17 cellular contexts compared by ENCODE assay signal in the genomic region with DNA sequence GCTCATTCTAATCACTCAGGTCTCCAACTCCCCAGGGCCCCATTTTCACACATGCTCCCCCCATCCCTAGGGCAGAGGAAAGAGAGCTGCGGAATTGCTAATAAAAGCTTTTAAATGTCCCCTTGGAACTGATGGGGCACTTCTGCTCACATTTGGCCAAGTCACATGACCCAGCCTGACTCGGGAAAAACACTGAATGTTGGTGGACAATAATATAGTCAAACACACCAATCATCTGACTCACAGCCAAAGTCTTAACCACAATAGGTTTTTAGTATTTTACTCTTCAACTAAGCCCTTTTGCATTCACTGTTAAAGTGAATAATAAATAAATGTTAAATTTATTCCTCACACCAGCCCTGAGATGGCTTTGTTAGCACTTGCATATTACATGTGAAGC. TPM values are rescaled to one million over a fixed set of nuclear protein-coding genes. Genes with fewer than 3 reads are reported as not detected.
DNase-seq lines count a peak whose midpoint lies in the region; ATAC-seq and TF ChIP-seq lines count a peak whose summit lies in the region.
"Had no signal": no experiment of that assay in that cellular context is flagged by ENCODE, and none has a peak within 500 bp of the region (broad histone marks: within the 10 kb centered on the region; RNA-seq: fewer than 3 reads in every experiment).

No MANE protein-coding gene starts in this region.

- ATAC-seq in activated naive CD8-positive, alpha-beta T cell treated with anti-CD3 and anti-CD28 coated beads, Interleukin-2, amount 50 U/mL, for 24 hours, result no peak
- ATAC-seq in WTC11, result no peak
- ATAC-seq in sciatic nerve, result no peak
- ATAC-seq in HG03520 (IDR thresholded peaks at IDR 0.05; ENCODE audit: unreplicated experiment), result no peak
- ATAC-seq: HCT116, lower lobe of right lung had no signal

- no peaks in the 10 kb centered on the region for H3K9me3 Mint-ChIP-seq in activated naive CD8-positive, alpha-beta T cell (ENCODE audit: low read depth)
- H3K9me3 Mint-ChIP-seq in activated naive CD8-positive, alpha-beta T cell treated with anti-CD3 and anti-CD28 coated beads, Interleukin-2, amount 50 U/mL, for 24 hours, result no peaks in the 10 kb centered on the region
- H3K9me3 Mint-ChIP-seq in WTC11 (no peaks in the 10 kb centered on the region), mesothelial cell of epicardium (no peaks in the 10 kb centered on the region)
- H3K9me3 Mint-ChIP-seq: activated CD4-positive, alpha-beta memory T cell treated with anti-CD3 and anti-CD28 coated beads for 36 hours had no signal

- H3K27me3 Mint-ChIP-seq in activated naive CD8-positive, alpha-beta T cell, result peaks cover 27% of the 10 kb centered on the region
- peaks cover 44% of the 10 kb centered on the region for H3K27me3 Mint-ChIP-seq in activated naive CD8-positive, alpha-beta T cell treated with anti-CD3 and anti-CD28 coated beads, Interleukin-2, amount 50 U/mL, for 24 hours
- H3K27me3 Mint-ChIP-seq in WTC11 (ENCODE audit: low read depth) (peaks cover 36% of the 10 kb centered on the region), mesothelial cell of epicardium (ENCODE audit: low read depth) (peaks cover 54% of the 10 kb centered on the region)

- no peak overlapping the region for H3K27ac Mint-ChIP-seq in activated naive CD8-positive, alpha-beta T cell
- no peak overlapping the region for H3K27ac Mint-ChIP-seq in activated naive CD8-positive, alpha-beta T cell treated with anti-CD3 and anti-CD28 coated beads, Interleukin-2, amount 50 U/mL, for 24 hours
- H3K27ac Mint-ChIP-seq in WTC11 (no peak overlapping the region), mesothelial cell of epicardium (no peak overlapping the region)
- H3K27ac Mint-ChIP-seq: activated CD4-positive, alpha-beta memory T cell treated with anti-CD3 and anti-CD28 coated beads for 36 hours had no signal

- CTCF ChIA-PET in WTC11 (lab: Charles Lee), result no interaction called here

- POLR2A ChIA-PET in WTC11 (lab: Charles Lee), result no interaction called here

- H3K36me3 Mint-ChIP-seq in activated naive CD8-positive, alpha-beta T cell, result peaks cover 3% of the 10 kb centered on the region
- peaks cover 2% of the 10 kb centered on the region for H3K36me3 Mint-ChIP-seq in activated naive CD8-positive, alpha-beta T cell treated with anti-CD3 and anti-CD28 coated beads, Interleukin-2, amount 50 U/mL, for 24 hours (ENCODE audit: low read depth)
- H3K36me3 Mint-ChIP-seq in WTC11, result no peaks in the 10 kb centered on the region; the same call in 1 of the 2 replicates
- H3K36me3 Mint-ChIP-seq in mesothelial cell of epicardium, result no peaks in the 10 kb centered on the region

- no peak for DNase-seq in activated naive CD8-positive, alpha-beta T cell treated with anti-CD3 and anti-CD28 coated beads, Interleukin-2, amount 50 U/mL, for 24 hours
- DNase-seq in WTC11 (ENCODE audit: low spot score), result no peak
- DNase-seq in mesothelial cell of epicardium (ENCODE audit: low spot score in 2 of 2, unreplicated experiment in 2 of 2), result no peak
- no peak for DNase-seq in NCI-H748 treated with DMSO at 0.1 percent for 48 hours (lab: John Stamatoyannopoulos, UW)
- DNase-seq in sciatic nerve (ENCODE audit: low spot score), result no peak
- DNase-seq in activated gamma-delta T cell treated with Interleukin-2 at 50 U/mL for 16 hours, result no peak
- DNase-seq: activated CD4-positive, alpha-beta memory T cell treated with anti-CD3 and anti-CD28 coated beads for 36 hours; lower lobe of right lung; NCI-H2029; NCI-H524 treated with DMSO at 0.1 percent for 48 hours; right cardiac atrium; stimulated activated CD4-positive, alpha-beta T cell treated with anti-CD3 and anti-CD28 coated beads, Interleukin-1b, Interleukin-23, amount 100 ng/mL, for 48 hours; substantia nigra had no signal

- H3K4me1 Mint-ChIP-seq in activated naive CD8-positive, alpha-beta T cell (ENCODE audit: low read depth), result peaks cover 12% of the 10 kb centered on the region
- H3K4me1 Mint-ChIP-seq in activated naive CD8-positive, alpha-beta T cell treated with anti-CD3 and anti-CD28 coated beads, Interleukin-2, amount 50 U/mL, for 24 hours, result peaks cover 9% of the 10 kb centered on the region
- H3K4me1 Mint-ChIP-seq in WTC11 (peaks cover 16% of the 10 kb centered on the region), mesothelial cell of epicardium (peaks cover 4% of the 10 kb centered on the region)

- intact Hi-C loops in sciatic nerve (cut with DNase I), result no loop called here

- H3K4me3 Mint-ChIP-seq in activated naive CD8-positive, alpha-beta T cell, result peak overlapping the region; percentile 73
- H3K4me3 Mint-ChIP-seq in activated naive CD8-positive, alpha-beta T cell treated with anti-CD3 and anti-CD28 coated beads, Interleukin-2, amount 50 U/mL, for 24 hours, result no peak overlapping the region
- H3K4me3 Mint-ChIP-seq in WTC11 (peak overlapping the region; percentile 70), mesothelial cell of epicardium (peak overlapping the region; percentile 63)

- TF ChIP-seq CTCF in WTC11 (IDR thresholded peaks at IDR 0.05) (no peak), mesothelial cell of epicardium (IDR thresholded peaks at IDR 0.05; ENCODE audit: unreplicated experiment) (no peak)

TF ChIP-seq in WTC11, 78 proteins besides CTCF, POLR2A, EP300 and RAD21:
- no peak for TF ChIP-seq ZNF416 (CRISPR knock-in tag; IDR thresholded peaks at IDR 0.05)
- TF ChIP-seq, protein P1, sequence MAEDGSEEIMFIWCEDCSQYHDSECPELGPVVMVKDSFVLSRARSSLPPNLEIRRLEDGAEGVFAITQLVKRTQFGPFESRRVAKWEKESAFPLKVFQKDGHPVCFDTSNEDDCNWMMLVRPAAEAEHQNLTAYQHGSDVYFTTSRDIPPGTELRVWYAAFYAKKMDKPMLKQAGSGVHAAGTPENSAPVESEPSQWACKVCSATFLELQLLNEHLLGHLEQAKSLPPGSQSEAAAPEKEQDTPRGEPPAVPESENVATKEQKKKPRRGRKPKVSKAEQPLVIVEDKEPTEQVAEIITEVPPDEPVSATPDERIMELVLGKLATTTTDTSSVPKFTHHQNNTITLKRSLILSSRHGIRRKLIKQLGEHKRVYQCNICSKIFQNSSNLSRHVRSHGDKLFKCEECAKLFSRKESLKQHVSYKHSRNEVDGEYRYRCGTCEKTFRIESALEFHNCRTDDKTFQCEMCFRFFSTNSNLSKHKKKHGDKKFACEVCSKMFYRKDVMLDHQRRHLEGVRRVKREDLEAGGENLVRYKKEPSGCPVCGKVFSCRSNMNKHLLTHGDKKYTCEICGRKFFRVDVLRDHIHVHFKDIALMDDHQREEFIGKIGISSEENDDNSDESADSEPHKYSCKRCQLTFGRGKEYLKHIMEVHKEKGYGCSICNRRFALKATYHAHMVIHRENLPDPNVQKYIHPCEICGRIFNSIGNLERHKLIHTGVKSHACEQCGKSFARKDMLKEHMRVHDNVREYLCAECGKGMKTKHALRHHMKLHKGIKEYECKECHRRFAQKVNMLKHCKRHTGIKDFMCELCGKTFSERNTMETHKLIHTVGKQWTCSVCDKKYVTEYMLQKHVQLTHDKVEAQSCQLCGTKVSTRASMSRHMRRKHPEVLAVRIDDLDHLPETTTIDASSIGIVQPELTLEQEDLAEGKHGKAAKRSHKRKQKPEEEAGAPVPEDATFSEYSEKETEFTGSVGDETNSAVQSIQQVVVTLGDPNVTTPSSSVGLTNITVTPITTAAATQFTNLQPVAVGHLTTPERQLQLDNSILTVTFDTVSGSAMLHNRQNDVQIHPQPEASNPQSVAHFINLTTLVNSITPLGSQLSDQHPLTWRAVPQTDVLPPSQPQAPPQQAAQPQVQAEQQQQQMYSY (CRISPR knock-in tag; IDR thresholded peaks at IDR 0.05), result no peak
- TF ChIP-seq, protein P2, sequence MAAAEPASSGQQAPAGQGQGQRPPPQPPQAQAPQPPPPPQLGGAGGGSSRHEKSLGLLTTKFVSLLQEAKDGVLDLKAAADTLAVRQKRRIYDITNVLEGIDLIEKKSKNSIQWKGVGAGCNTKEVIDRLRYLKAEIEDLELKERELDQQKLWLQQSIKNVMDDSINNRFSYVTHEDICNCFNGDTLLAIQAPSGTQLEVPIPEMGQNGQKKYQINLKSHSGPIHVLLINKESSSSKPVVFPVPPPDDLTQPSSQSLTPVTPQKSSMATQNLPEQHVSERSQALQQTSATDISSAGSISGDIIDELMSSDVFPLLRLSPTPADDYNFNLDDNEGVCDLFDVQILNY (CRISPR knock-in tag; IDR thresholded peaks at IDR 0.05), result no peak
- TF ChIP-seq, protein P3, sequence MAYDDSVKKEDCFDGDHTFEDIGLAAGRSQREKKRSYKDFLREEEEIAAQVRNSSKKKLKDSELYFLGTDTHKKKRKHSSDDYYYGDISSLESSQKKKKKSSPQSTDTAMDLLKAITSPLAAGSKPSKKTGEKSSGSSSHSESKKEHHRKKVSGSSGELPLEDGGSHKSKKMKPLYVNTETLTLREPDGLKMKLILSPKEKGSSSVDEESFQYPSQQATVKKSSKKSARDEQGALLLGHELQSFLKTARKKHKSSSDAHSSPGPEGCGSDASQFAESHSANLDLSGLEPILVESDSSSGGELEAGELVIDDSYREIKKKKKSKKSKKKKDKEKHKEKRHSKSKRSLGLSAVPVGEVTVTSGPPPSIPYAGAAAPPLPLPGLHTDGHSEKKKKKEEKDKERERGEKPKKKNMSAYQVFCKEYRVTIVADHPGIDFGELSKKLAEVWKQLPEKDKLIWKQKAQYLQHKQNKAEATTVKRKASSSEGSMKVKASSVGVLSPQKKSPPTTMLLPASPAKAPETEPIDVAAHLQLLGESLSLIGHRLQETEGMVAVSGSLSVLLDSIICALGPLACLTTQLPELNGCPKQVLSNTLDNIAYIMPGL (CRISPR knock-in tag; IDR thresholded peaks at IDR 0.05), result no peak
- TF ChIP-seq, protein P4, sequence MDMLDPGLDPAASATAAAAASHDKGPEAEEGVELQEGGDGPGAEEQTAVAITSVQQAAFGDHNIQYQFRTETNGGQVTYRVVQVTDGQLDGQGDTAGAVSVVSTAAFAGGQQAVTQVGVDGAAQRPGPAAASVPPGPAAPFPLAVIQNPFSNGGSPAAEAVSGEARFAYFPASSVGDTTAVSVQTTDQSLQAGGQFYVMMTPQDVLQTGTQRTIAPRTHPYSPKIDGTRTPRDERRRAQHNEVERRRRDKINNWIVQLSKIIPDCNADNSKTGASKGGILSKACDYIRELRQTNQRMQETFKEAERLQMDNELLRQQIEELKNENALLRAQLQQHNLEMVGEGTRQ (CRISPR knock-in tag; IDR thresholded peaks at IDR 0.05), result 0 out of 2 replicates have a peak, but pooled peaks have one; percentile 13
- TF ChIP-seq TEAD1 (CRISPR knock-in tag; IDR thresholded peaks at IDR 0.05), result no peak
- TF ChIP-seq NR1H2 (CRISPR knock-in tag; IDR thresholded peaks at IDR 0.05), result no peak

RNA-seq across cellular contexts. Expression of a gene that starts 1.6 kb away (rescaled TPM):
- 4.8 to 7.0 TPM (median 5.3 TPM) in 3 replicates for total RNA-seq in WTC11 (2021)
- 0.80 to 0.95 TPM (median 0.81 TPM) in 3 replicates for total RNA-seq in mesothelial cell of epicardium
- total RNA-seq in sciatic nerve, result 0.22 TPM
- total RNA-seq: epithelial cell of proximal tubule, lower lobe of right lung, right cardiac atrium had no signal

RNA-seq across cellular contexts. Expression of a gene that starts 44.5 kb away (rescaled TPM):
- 89.9 to 98.8 TPM (median 95.1 TPM) in 3 replicates for total RNA-seq in WTC11 (2021)
- total RNA-seq in mesothelial cell of epicardium, result 93.9 to 104 TPM (median 98.2 TPM) in 3 replicates
- 70.2 TPM for total RNA-seq in sciatic nerve

RNA-seq across cellular contexts. Expression of a gene that starts 48.4 kb away (rescaled TPM):
- total RNA-seq in WTC11 (2021) (76.7 to 90.2 TPM (median 81.8 TPM) in 3 replicates), mesothelial cell of epicardium (88.3 to 94.5 TPM (median 90.7 TPM) in 3 replicates), sciatic nerve (64.0 TPM)
